9 cellular contexts compared by ENCODE assay signal in genomic region chr20:62368629-62369507, GRCh38. TPM values are rescaled to one million over a fixed set of nuclear protein-coding genes. Genes with fewer than 3 reads are reported as not detected.
DNase-seq lines count a peak whose midpoint lies in the region; ATAC-seq and TF ChIP-seq lines count a peak whose summit lies in the region.
"Had no signal": no experiment of that assay in that cellular context is flagged by ENCODE, and none has a peak within 500 bp of the region (broad histone marks: within the 10 kb centered on the region; RNA-seq: fewer than 3 reads in every experiment).

No MANE protein-coding gene starts in this region.

- H3K27ac ChIP-seq in ACC112 (ENCODE audit: low read depth, low read length) (no peak overlapping the region), VCaP (peak overlapping the region; percentile 94; the same call in 1 of the 2 replicates), gastrocnemius medialis (peak overlapping the region; percentile 63 to 90 (median 90))

- TF ChIP-seq POLR2A in gastrocnemius medialis (IDR thresholded peaks at IDR 0.05) = no peak

- H3K36me3 ChIP-seq in ACC112 (ENCODE audit: insufficient read depth, low read length) (no peaks in the 10 kb centered on the region), H7 (replicated peaks; ENCODE audit: control insufficient read depth, insufficient read depth, low read length) (no peaks in the 10 kb centered on the region), gastrocnemius medialis (no peaks in the 10 kb centered on the region)

- intact Hi-C loops in gastrocnemius medialis (cut with DNase I; ENCODE audit: low total_unique reads) = no loop called here

- DNase-seq in H7 (peak; percentile 94), hepatic stellate cell (ENCODE audit: low spot score) (peak; percentile 81), gastrocnemius medialis (no peak), NOMO-1 treated with dmso at 0.1 percent for 144 hours (lab: John Stamatoyannopoulos, UW; ENCODE audit: unreplicated experiment) (no peak)

- H3K27me3 ChIP-seq in ACC112 (ENCODE audit: insufficient read depth, low read length) (no peaks in the 10 kb centered on the region), H7 (ENCODE audit: control insufficient read depth, insufficient read depth, low read length) (no peaks in the 10 kb centered on the region), gastrocnemius medialis (no peaks in the 10 kb centered on the region)

- H3K9me3 ChIP-seq in gastrocnemius medialis = no peaks in the 10 kb centered on the region

- in situ Hi-C loops in gastrocnemius medialis (cut with MboI; ENCODE audit: low sequenced_read_pairs in 4 of 4) = no loop called here

- peaks cover 50% of the 10 kb centered on the region for H3K4me1 ChIP-seq in ACC112 (ENCODE audit: control insufficient read depth, insufficient read depth, low read length, unreplicated experiment)
- peaks cover 49 to 67% of the 10 kb centered on the region in 2 donors for H3K4me1 ChIP-seq in gastrocnemius medialis

- H3K4me3 ChIP-seq in ACC112 (ENCODE audit: low read depth, low read length) (peak overlapping the region; percentile 63), H7 (ENCODE audit: insufficient read depth, low read depth, low read length) (peak overlapping the region; percentile 50), gastrocnemius medialis (peak overlapping the region; percentile 56 to 66 (median 60))

- TF ChIP-seq CTCF in VCaP (conservative IDR thresholded peaks at IDR 0.05) (peak; percentile 63), gastrocnemius medialis (IDR thresholded peaks at IDR 0.05 in 4 of 5, conservative IDR thresholded peaks at IDR 0.05 in 1 of 5) (peak in 3 of 5 experiments; percentile 0 to 61 (median 43))

- no peak overlapping the region for H2AFZ ChIP-seq in ACC112 (ENCODE audit: low read length, unreplicated experiment)

- no peaks in the 10 kb centered on the region for H3K79me2 ChIP-seq in ACC112 (ENCODE audit: control insufficient read depth, insufficient read depth, low read length, unreplicated experiment)

- ATAC-seq in gastrocnemius medialis (no peak), GM21737 (IDR thresholded peaks at IDR 0.05; ENCODE audit: unreplicated experiment) (no peak), GM18861 (IDR thresholded peaks at IDR 0.05; ENCODE audit: unreplicated experiment) (no peak)

RNA-seq across cellular contexts. Expression of gene LAMA5, which starts 1.8 kb away (rescaled TPM):
- 61.0 and 90.8 TPM in 2 replicates for total RNA-seq in H7 (2014; rRNA removed; shearing (Covaris generic))
- 10 to 100 TPM; 13.0 to 35.8 (median 22.7) TPM for total RNA-seq in gastrocnemius medialis

RNA-seq across cellular contexts. Expression of gene RPS21, which starts 18.0 kb away (rescaled TPM):
- 877 and 1,118 TPM in 2 replicates for total RNA-seq in H7 (2014; rRNA removed; shearing (Covaris generic))
- 1,000 to 10,000 TPM; 1,167 to 4,037 (median 2,295) TPM for total RNA-seq in gastrocnemius medialis

RNA-seq across cellular contexts. Expression of gene CABLES2, which starts 38.2 kb away (rescaled TPM):
- 7.7 and 8.3 TPM in 2 replicates for total RNA-seq in H7 (2014; rRNA removed; shearing (Covaris generic))
- 1 to 10 TPM; 3.6 to 9.3 (median 4.2) TPM for total RNA-seq in gastrocnemius medialis

RNA-seq across cellular contexts. Expression of gene RBBP8NL, which starts 58.5 kb away (rescaled TPM):
- not detected in 2 replicates for total RNA-seq in H7 (2014; rRNA removed; shearing (Covaris generic))
- not detected for total RNA-seq in gastrocnemius medialis
- total RNA-seq: dermis microvascular lymphatic vessel endothelial cell had no signal

Comparison
In these comparisons a context has a peak if more than half of its experiments do, and no peak if none do; other contexts are left out.
1. DNase-seq: peak in H7 (single experiment) and hepatic stellate cell (single experiment); none in gastrocnemius medialis (0 of 2) and NOMO-1 treated with dmso at 0.1 percent for 144 hours (single experiment).
2. Peak in every context shown above with its lines, with median percentiles within 50 percentile points of each other: H3K4me3 ChIP-seq.